Comparison of ENCODE assay signal across 9 cellular contexts in the genomic region with DNA sequence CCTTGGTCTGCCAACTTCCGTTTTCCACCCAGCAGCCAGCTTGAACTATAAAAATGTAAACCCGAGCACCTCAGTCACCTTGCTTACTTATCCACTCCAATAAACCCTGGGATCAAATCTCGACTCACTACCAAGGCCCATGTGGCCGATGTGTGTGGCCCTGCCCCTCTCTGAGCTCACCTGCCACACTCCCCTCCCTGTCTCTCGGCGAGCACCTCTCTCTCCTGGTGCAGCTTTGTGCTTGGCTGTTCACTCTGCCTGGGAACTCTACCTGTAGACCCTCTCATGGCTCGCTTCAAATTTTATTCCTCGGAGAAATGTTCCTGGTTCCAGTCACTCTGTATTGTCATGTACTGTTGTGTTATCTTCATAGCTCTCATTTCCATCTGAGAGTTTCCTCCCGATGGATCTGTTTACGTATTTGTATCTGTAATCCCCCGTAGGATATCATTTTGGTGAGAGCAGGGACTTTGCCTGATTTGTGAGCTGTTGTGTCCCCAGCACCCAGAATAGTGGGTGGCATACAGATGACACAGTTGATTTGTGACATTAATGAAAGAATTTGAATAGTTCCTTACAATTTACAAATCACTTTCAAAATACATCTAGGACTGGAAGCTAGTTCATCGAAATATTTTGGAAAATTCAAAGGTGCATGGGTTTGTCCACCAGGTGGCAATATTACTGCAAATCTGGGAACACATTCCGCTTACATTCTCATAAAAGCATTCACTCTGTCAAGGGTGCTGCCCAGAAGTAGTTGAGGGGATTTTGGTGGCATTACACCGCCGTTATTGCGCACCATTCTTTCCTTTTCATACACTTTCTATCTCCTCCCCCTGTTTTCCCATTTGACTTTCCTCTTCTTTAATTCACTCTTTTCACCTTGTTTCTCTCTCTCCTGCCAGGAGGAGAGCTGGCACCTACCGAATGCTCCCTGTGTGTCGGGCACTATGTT.
DNase-seq lines count a peak whose midpoint lies in the region; ATAC-seq, FAIRE-seq and TF ChIP-seq lines count a peak whose summit lies in the region.
"Had no signal": no experiment of that assay in that cellular context is flagged by ENCODE, and none has a peak within 500 bp of the region (broad histone marks: within the 10 kb centered on the region; RNA-seq: fewer than 3 reads in every experiment).

No MANE protein-coding gene starts in this region.

- FAIRE-seq in urothelium cell line (lab: Jason Lieb, UNC): peak; percentile 20

- H3K9ac ChIP-seq in H9 (ENCODE audit: extremely low read depth, insufficient read length, low read length): no peak overlapping the region

- no peak overlapping the region for H3K4me2 ChIP-seq in H9 (ENCODE audit: insufficient read depth, insufficient read length, low read length)

- H3K23ac ChIP-seq in H9 (ENCODE audit: insufficient read length, low read depth, low read length): no peak overlapping the region

- no peak overlapping the region for H2BK20ac ChIP-seq in H9 (ENCODE audit: low read depth, low read length, poor library complexity, severe bottlenecking)

- H3K27me3 ChIP-seq in H9 (ENCODE audit: insufficient read depth, low read length): no peaks in the 10 kb centered on the region; the same call in 1 of the 2 replicates

- no peak overlapping the region for H2BK12ac ChIP-seq in H9 (ENCODE audit: insufficient read length, low read depth, low read length)

- H3K9me3 ChIP-seq in H9 (ENCODE audit: control insufficient read depth, low read depth, low read length): no peaks in the 10 kb centered on the region

- WGBS in H9 (ENCODE audit: extremely low coverage, insufficient read length, low lambda C conversion rate): no CpG with 5 or more reads among the region's 18 CpGs

- ATAC-seq in left colon (peak; percentile 83), GM18870 (IDR thresholded peaks at IDR 0.05; ENCODE audit: unreplicated experiment) (no peak)

- no peak overlapping the region for H2AFZ ChIP-seq in H9 (ENCODE audit: low read length)

- no peak overlapping the region for H3K4me3 Mint-ChIP-seq in H9

- H3K9me3 Mint-ChIP-seq in H9: no peaks in the 10 kb centered on the region

- no peak overlapping the region for H3K56ac ChIP-seq in H9 (ENCODE audit: insufficient read length, low read depth, low read length)

- no peaks in the 10 kb centered on the region for H3K4me1 ChIP-seq in H9 (ENCODE audit: insufficient read depth, low read length)

- peak; percentile 34 for DNase-seq in COLO668 (lab: John Stamatoyannopoulos, UW; ENCODE audit: unreplicated experiment)
- DNase-seq in H9: no peak
- DNase-seq in NCI-H526 (lab: John Stamatoyannopoulos, UW): peak; percentile 29 to 71
- DNase-seq in T47D (ENCODE audit: low read depth in 1 of 2, low spot score in 1 of 2): peak; percentile 55 to 69
- DNase-seq in left colon: no peak
- peak; percentile 76 for DNase-seq in urothelium cell line (ENCODE audit: low spot score)
- no peak for DNase-seq in T-helper 9 cell
- DNase-seq: left cardiac atrium had no signal

- H3K79me2 ChIP-seq in H9 (ENCODE audit: insufficient read depth, low read length): no peaks in the 10 kb centered on the region

- no peaks in the 10 kb centered on the region for H3K79me1 ChIP-seq in H9 (ENCODE audit: insufficient read depth, low read depth, low read length, poor library complexity, severe bottlenecking)

- H3K23me2 ChIP-seq in H9 (ENCODE audit: insufficient read length, low read depth, low read length, poor library complexity, severe bottlenecking): no peaks in the 10 kb centered on the region

- H3K27me3 Mint-ChIP-seq in H9 (ENCODE audit: low read depth): peaks cover 3% of the 10 kb centered on the region; the same call in 1 of the 2 replicates

- peaks cover 11 to 18% of the 10 kb centered on the region in 2 experiments for H3K4me1 Mint-ChIP-seq in H9

- H2AK5ac ChIP-seq in H9 (ENCODE audit: insufficient read length, low read length): no peak overlapping the region

- no peak overlapping the region for H2BK5ac ChIP-seq in H9 (ENCODE audit: insufficient read length, low read length)

- no peak overlapping the region for H3K4ac ChIP-seq in H9 (ENCODE audit: low read depth, low read length)

- no peak overlapping the region for H3K27ac ChIP-seq in H9 (ENCODE audit: insufficient read length, low read depth, low read length)

- no peak overlapping the region for H3K18ac ChIP-seq in H9 (ENCODE audit: insufficient read length, low read depth, low read length)

- no peaks in the 10 kb centered on the region for H3K36me3 Mint-ChIP-seq in H9 (ENCODE audit: insufficient read depth in 1 of 3, low read depth in 3 of 3)

- no peak overlapping the region for H4K91ac ChIP-seq in H9 (ENCODE audit: insufficient read length, low read depth, low read length)

- H3K27ac Mint-ChIP-seq in H9: peak overlapping the region in 1 of 3 experiments; percentile 24; a peak in 2 of 7 replicates

- H4K20me1 ChIP-seq in H9 (ENCODE audit: control insufficient read depth, insufficient read depth, insufficient read length): no peaks in the 10 kb centered on the region

- TF ChIP-seq CTCF in H9 (conservative IDR thresholded peaks at IDR 0.05): peak; percentile 82

- no peak overlapping the region for H4K5ac ChIP-seq in H9 (ENCODE audit: insufficient read length, low read depth, low read length)

- intact Hi-C loops in left colon (cut with DNase I, micrococcal nuclease): no loop called here

- in situ Hi-C loops in T47D (cut with HindIII; ENCODE audit: low pct_unique_long_range_greater_than_20kb, low sequenced_read_pairs): no loop called here

- H3K14ac ChIP-seq in H9 (ENCODE audit: insufficient read depth, low read length): no peak overlapping the region; the same call in 1 of the 2 replicates

- no peak overlapping the region for H2BK120ac ChIP-seq in H9 (ENCODE audit: low read depth, low read length, poor library complexity, severe bottlenecking)

- H3T11ph ChIP-seq in H9 (ENCODE audit: low read length): no peak overlapping the region

- no peak overlapping the region for H2BK15ac ChIP-seq in H9 (ENCODE audit: low read depth, low read length)

- no peak overlapping the region for H4K8ac ChIP-seq in H9 (replicated peaks; ENCODE audit: insufficient read length, low read depth, low read length)

Comparison
In these comparisons a context has a peak if more than half of its experiments do, and no peak if none do; other contexts are left out.
1. DNase-seq: peak in COLO668 (single experiment), NCI-H526 (2 of 2), T47D (2 of 2) and urothelium cell line (single experiment); none in H9 (single experiment), left colon (0 of 2) and T-helper 9 cell (single experiment).